ENCODE assay signal across 1 cellular context in genomic region chr17:7234100-7235012, GRCh38.
A peak's percentile ranks its signal among the peaks of the same experiment; 100 is the strongest.
TF ChIP-seq lines count a peak whose summit lies in the region.

DVL2 (minus strand) TSS chr17:7234517; CDS start chr17:7234262, 255 bp downstream.

TF ChIP-seq in IMR-90, 13 proteins besides CTCF, POLR2A, EP300 and RAD21 (continued from another document):
- peak; percentile 100 for TF ChIP-seq USF2 (IDR thresholded peaks at IDR 0.05; ENCODE audit: low read depth, low read length)
- no peak; the same call in none of the 2 replicates for TF ChIP-seq MXI1 (IDR thresholded peaks at IDR 0.05; ENCODE audit: borderline replicate concordance, low read depth, low read length)
- peak; percentile 100 for TF ChIP-seq FOS (IDR thresholded peaks at IDR 0.05; ENCODE audit: low read depth, low read length)
- TF ChIP-seq MAZ (IDR thresholded peaks at IDR 0.05; ENCODE audit: borderline replicate concordance, low read depth, low read length), result peak; percentile 88; the same call in 1 of the 2 replicates
